ENCODE assay signal across 8 cellular contexts in genomic region chr11:35158371-35159081, GRCh38. TPM values are rescaled to one million over a fixed set of nuclear protein-coding genes. Genes with fewer than 3 reads are reported as not detected.
A peak's percentile ranks its signal among the peaks of the same experiment; 100 is the strongest.
DNase-seq lines count a peak whose midpoint lies in the region; ATAC-seq and TF ChIP-seq lines count a peak whose summit lies in the region.

No MANE protein-coding gene starts in this region.

- TF ChIP-seq EP300 in SK-N-SH (IDR thresholded peaks at IDR 0.05; ENCODE audit: borderline replicate concordance in 1 of 2, low read depth in 1 of 2, low read length in 1 of 2), result no peak
- TF ChIP-seq EP300 in gastroesophageal sphincter (IDR thresholded peaks at IDR 0.05), result no peak

- H3K4me1 ChIP-seq in SK-N-SH (ENCODE audit: control insufficient read depth in 1 of 2, insufficient read depth in 2 of 2, low read depth in 1 of 2, low read length in 1 of 2) (peaks cover 23 to 40% of the 10 kb centered on the region in 2 experiments), gastroesophageal sphincter (peaks cover 15 to 80% (median 27%) of the 10 kb centered on the region in 3 donors), psoas muscle (peaks cover 12% of the 10 kb centered on the region)

- no peaks in the 10 kb centered on the region for H3K9me3 ChIP-seq in SK-N-SH
- H3K9me3 ChIP-seq in gastroesophageal sphincter, result no peaks in the 10 kb centered on the region
- no peaks in the 10 kb centered on the region for H3K9me3 ChIP-seq in psoas muscle

- CTCF ChIA-PET in SK-N-SH (lab: Yijun Ruan, JAX), result interaction anchor here (1.1 to 1.9 kb wide), 3 partner anchors 12 to 147 kb away, joined by 3 to 7 read pairs (median 4); no protein-coding TSS in a partner anchor

- peaks cover 42% of the 10 kb centered on the region for H3F3A ChIP-seq in SK-N-SH (replicated peaks; ENCODE audit: insufficient read depth)

- ATAC-seq in gastroesophageal sphincter, result peak; percentile 87
- peak in 3 of 4 donors; percentile 79 to 85 (median 82) for ATAC-seq in psoas muscle
- ATAC-seq in HG02610 (IDR thresholded peaks at IDR 0.05; ENCODE audit: unreplicated experiment), result no peak

- H3K4me3 ChIP-seq in SK-N-SH (ENCODE audit: low read depth in 2 of 2, low read length in 1 of 2), result no peak overlapping the region
- no peak overlapping the region for H3K4me3 ChIP-seq in gastroesophageal sphincter
- H3K4me3 ChIP-seq in psoas muscle, result no peak overlapping the region

- WGBS in SK-N-SH (ENCODE audit: low lambda C conversion rate), result 84% methylated on average over 6 of the region's 6 CpGs
- 18 to 53% methylated on average over 5 to 6 of the region's 6 CpGs for WGBS in gastroesophageal sphincter (ENCODE audit: low coverage in 1 of 2), 2 donors
- 39 to 52% (median 45%) methylated on average over 6 of the region's 6 CpGs for WGBS in psoas muscle, 3 donors

- H2AFZ ChIP-seq in SK-N-SH (ENCODE audit: low read depth), result no peak overlapping the region

- H3K27me3 ChIP-seq in SK-N-SH (ENCODE audit: insufficient read depth) (no peaks in the 10 kb centered on the region), gastroesophageal sphincter (no peaks in the 10 kb centered on the region), psoas muscle (ENCODE audit: insufficient read depth in 3 of 3, low read length in 2 of 3) (no peaks in the 10 kb centered on the region)

- H3K36me3 ChIP-seq in SK-N-SH (replicated peaks in 1 of 2; ENCODE audit: control insufficient read depth in 1 of 2, insufficient read depth in 2 of 2, low read length in 1 of 2), result peaks cover 0 to 38% of the 10 kb centered on the region in 2 experiments
- H3K36me3 ChIP-seq in gastroesophageal sphincter, result no peaks in the 10 kb centered on the region
- H3K36me3 ChIP-seq in psoas muscle (ENCODE audit: insufficient read depth in 1 of 2, low read depth in 1 of 2), result no peaks in the 10 kb centered on the region

- in situ Hi-C loops in G401 (cut with HindIII; ENCODE audit: low sequenced_read_pairs), result no loop called here

- DNase-seq in G401 (ENCODE audit: low spot score) (peak; percentile 9), SK-N-SH (no peak), psoas muscle (peak; percentile 56 to 63), NCI-H2029 treated with DMSO at 0.1 percent for 48 hours (lab: John Stamatoyannopoulos, UW) (no peak), NCI-H2081 (lab: John Stamatoyannopoulos, UW) (no peak), NCI-H2107 treated with DMSO at 0.1 percent for 48 hours (lab: John Stamatoyannopoulos, UW; ENCODE audit: unreplicated experiment) (no peak)

- H4K20me1 ChIP-seq in SK-N-SH (ENCODE audit: insufficient read depth), result peaks cover 60% of the 10 kb centered on the region

- peaks cover 100% of the 10 kb centered on the region for H3K79me2 ChIP-seq in SK-N-SH (ENCODE audit: insufficient read depth)

- no peaks in the 10 kb centered on the region for H3K9me2 ChIP-seq in SK-N-SH

- POLR2A ChIA-PET in SK-N-SH (lab: Yijun Ruan, JAX), result interaction anchor here (1.0 kb wide), 1 partner anchor 20 kb away, joined by 3 read pairs; the partner anchor contains the start of gene CD44

- no peak for TF ChIP-seq RAD21 in SK-N-SH (IDR thresholded peaks at IDR 0.05; ENCODE audit: low read length)

- TF ChIP-seq CTCF in SK-N-SH (IDR thresholded peaks at IDR 0.05), result no peak
- no peak for TF ChIP-seq CTCF in gastroesophageal sphincter (IDR thresholded peaks at IDR 0.05)
- no peak for TF ChIP-seq CTCF in psoas muscle (IDR thresholded peaks at IDR 0.05)

- H3K4me2 ChIP-seq in SK-N-SH, result peak overlapping the region; percentile 39

- no peak for TF ChIP-seq POLR2A in gastroesophageal sphincter (IDR thresholded peaks at IDR 0.05)

- no peak overlapping the region; the same call in 1 of the 2 replicates for H3K9ac ChIP-seq in SK-N-SH

- intact Hi-C loops in psoas muscle (cut with DNase I), result no loop called here

- H3K27ac ChIP-seq in SK-N-SH (ENCODE audit: low read depth in 2 of 2, low read length in 1 of 2) (peak overlapping the region; percentile 44 to 62; a peak in 3 of 4 replicates), gastroesophageal sphincter (peak overlapping the region; percentile 47 to 68 (median 57)), psoas muscle (peak overlapping the region; percentile 31)

TF ChIP-seq in SK-N-SH, 30 proteins besides CTCF, POLR2A, EP300 and RAD21:
- TF ChIP-seq FOXM1 (IDR thresholded peaks at IDR 0.05; ENCODE audit: low read depth) (no peak), USF1 (IDR thresholded peaks at IDR 0.05; ENCODE audit: borderline replicate concordance, low read depth) (no peak), POLR2AphosphoS5 (IDR thresholded peaks at IDR 0.05; ENCODE audit: low read depth, low read length) (no peak), ZBTB33 (IDR thresholded peaks at IDR 0.05; ENCODE audit: borderline replicate concordance, low read depth) (no peak), RFX5 (IDR thresholded peaks at IDR 0.05; ENCODE audit: low read length) (no peak), MAX (IDR thresholded peaks at IDR 0.05; ENCODE audit: low read depth) (no peak), REST (IDR thresholded peaks at IDR 0.05; ENCODE audit: low read depth, low read length) (no peak)

RNA-seq across cellular contexts. Expression of gene CD44, which starts 19.6 kb away (rescaled TPM):
- 0.80 and 6.8 TPM in 2 replicates for total RNA-seq in G401 (2014; rRNA removed; shearing (Covaris generic))
- polyA plus RNA-seq in SK-N-SH (2012; rRNA removed) (457 and 550 TPM in 2 replicates), psoas muscle (1 to 10 TPM; 3.4 to 9.9 (median 9.8) TPM)
- 360 and 443 TPM in 2 replicates for polyA plus RNA-seq in SK-N-SH (2012; cell fraction: cytosol; rRNA removed)
- 271 and 426 TPM in 2 replicates for polyA plus RNA-seq in SK-N-SH (2012; cell fraction: nucleus; rRNA removed)
- total RNA-seq in gastroesophageal sphincter (100 to 1,000 TPM; 211 to 319 (median 266) TPM), psoas muscle (10 to 100 TPM; 23.2 to 35.4 (median 25.5) TPM)

Comparison
In these comparisons a context has a peak if more than half of its experiments do, and no peak if none do; other contexts are left out.
1. DNase-seq: peak in G401 (single experiment) and psoas muscle (2 of 2); none in SK-N-SH (single experiment), NCI-H2029 treated with DMSO at 0.1 percent for 48 hours (single experiment), NCI-H2081 (0 of 2) and NCI-H2107 treated with DMSO at 0.1 percent for 48 hours (single experiment).
2. RNA of gene CD44, which starts 19.6 kb away (total RNA-seq): 211 to 319 TPM in gastroesophageal sphincter; 23.2 to 35.4 TPM in psoas muscle and 0.80 to 6.8 TPM in G401; every median in the first group is over 4 times any median in the second.
3. Peak in every context shown above with its lines, with median percentiles within 50 percentile points of each other: H3K27ac ChIP-seq.